ENCODE assay signal across 11 cellular contexts in the genomic region with DNA sequence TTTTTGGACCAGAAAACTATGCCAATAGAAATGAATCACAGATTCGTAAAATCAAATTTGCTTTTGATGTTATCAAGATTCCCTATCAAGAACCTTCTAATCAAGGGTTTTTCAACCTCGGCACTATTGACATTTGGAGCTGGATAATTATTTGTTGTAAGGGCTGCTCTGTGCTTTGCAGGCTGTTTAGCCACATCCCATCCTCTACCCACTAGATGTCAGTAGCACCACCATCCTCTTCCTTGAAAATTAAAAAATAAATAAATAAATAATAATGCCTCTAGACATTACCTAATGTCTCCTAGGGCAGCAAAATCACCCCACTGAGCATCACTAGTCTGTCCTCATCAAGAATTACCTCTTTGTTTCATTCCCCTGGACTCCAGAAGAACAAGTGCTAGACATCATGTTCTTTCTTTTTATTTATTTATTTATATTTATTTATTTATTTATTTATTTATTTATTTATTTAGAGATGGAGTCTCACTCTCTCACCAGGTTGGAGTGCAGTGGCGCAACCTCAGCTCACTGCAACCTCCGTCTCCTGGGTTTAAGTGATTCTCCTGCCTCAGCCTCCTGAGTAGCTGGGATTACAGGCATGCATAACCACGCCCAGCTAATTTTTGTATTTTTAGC.
DNase-seq lines count a peak whose midpoint lies in the region; ATAC-seq and TF ChIP-seq lines count a peak whose summit lies in the region.
"Had no signal": no experiment of that assay in that cellular context is flagged by ENCODE, and none has a peak within 500 bp of the region (broad histone marks: within the 10 kb centered on the region; RNA-seq: fewer than 3 reads in every experiment).

No MANE protein-coding gene starts in this region.

- TF ChIP-seq POLR2A in HCT116 (IDR thresholded peaks at IDR 0.05; ENCODE audit: borderline replicate concordance, extremely low read depth, insufficient read depth, insufficient read length) (no peak), adrenal gland (IDR thresholded peaks at IDR 0.05) (no peak), esophagus muscularis mucosa (IDR thresholded peaks at IDR 0.05; ENCODE audit: low read depth) (no peak)

- RAD21 ChIA-PET in HCT116 (lab: Charles Lee; ENCODE audit: low non-redundant PET in 1 of 2, low total read pairs in 2 of 2, uncharacterized antibody in 2 of 2, unreplicated experiment in 2 of 2), result interaction anchor here (0.6 to 1.4 kb wide), 2 partner anchors 56 to 57 kb away, joined by 5 to 6 read pairs; no protein-coding TSS in a partner anchor

- H3K9me2 ChIP-seq in HCT116 (ENCODE audit: insufficient read depth), result no peaks in the 10 kb centered on the region

- peak overlapping the region; percentile 17 for H3K4me2 ChIP-seq in HCT116 (ENCODE audit: low read length)

- in situ Hi-C loops in ACHN (cut with HindIII; ENCODE audit: low pct_ligation_motif_present, low pct_unique_long_range_greater_than_20kb, low sequenced_read_pairs), result no loop called here

- DNase-seq in ACHN, result peak; percentile 27
- peak; percentile 38 for DNase-seq in HCT116 (ENCODE audit: low read depth, low spot score)
- peak in 3 of 7 donors; percentile 6 to 22 (median 21) for DNase-seq in adrenal gland
- DNase-seq in iPS-NIHi11 (ENCODE audit: low spot score), result peak; percentile 14
- DNase-seq in esophagus muscularis mucosa (ENCODE audit: extremely low spot score), result no peak
- no peak for DNase-seq in SHP77 treated with DMSO at 0.1 percent for 48 hours (lab: John Stamatoyannopoulos, UW)
- no peak for DNase-seq in activated CD4-positive, alpha-beta T cell treated with anti-CD3 and anti-CD28 coated beads for 4 hours
- no peak for DNase-seq in effector CD4-positive, alpha-beta T cell
- DNase-seq: activated T-cell treated with anti-CD3 and anti-CD28 coated beads for 4 hours; CD4-positive, alpha-beta memory T cell; kidney had no signal

- CTCF ChIA-PET in HCT116 (lab: Charles Lee), result interaction anchor here (1.0 to 1.5 kb wide), 3 partner anchors 11 to 62 kb away, joined by 5 to 18 read pairs (median 10); no protein-coding TSS in a partner anchor

- H3K27me3 ChIP-seq in HCT116 (ENCODE audit: insufficient read depth, low read length) (no peaks in the 10 kb centered on the region), adrenal gland (no peaks in the 10 kb centered on the region), esophagus muscularis mucosa (no peaks in the 10 kb centered on the region)

- peak; percentile 95 for ATAC-seq in HCT116

- WGBS in adrenal gland, 4 donors, result 67 to 73% (median 71%) methylated on average over 5 of the region's 5 CpGs
- WGBS in esophagus muscularis mucosa, result 92% methylated on average over 5 of the region's 5 CpGs

- H4K20me1 ChIP-seq in HCT116 (ENCODE audit: insufficient read depth), result no peaks in the 10 kb centered on the region

- no peak for TF ChIP-seq EP300 in esophagus muscularis mucosa (IDR thresholded peaks at IDR 0.05)

- H2AFZ ChIP-seq in HCT116 (ENCODE audit: low read depth, low read length, poor library complexity, severe bottlenecking), result no peak overlapping the region

- no TSS peak for BruUV-seq in HCT116 (replicated peaks; lab: Mats Ljungman, UMichigan)

- no peaks in the 10 kb centered on the region for H3K4me1 ChIP-seq in HCT116 (ENCODE audit: control insufficient read depth in 1 of 2, insufficient read depth in 2 of 2, low read length in 2 of 2)
- H3K4me1 ChIP-seq in adrenal gland (replicated peaks in 1 of 2), result no peaks in the 10 kb centered on the region
- H3K4me1 ChIP-seq in esophagus muscularis mucosa, result no peaks in the 10 kb centered on the region

- H3K36me3 ChIP-seq in HCT116 (ENCODE audit: control insufficient read depth in 1 of 2, insufficient read depth in 2 of 2, low read length in 2 of 2) (no peaks in the 10 kb centered on the region), adrenal gland (replicated peaks in 1 of 2) (no peaks in the 10 kb centered on the region), esophagus muscularis mucosa (no peaks in the 10 kb centered on the region)

- TF ChIP-seq CTCF in HCT116 (IDR thresholded peaks at IDR 0.05 in 2 of 3, conservative IDR thresholded peaks at IDR 0.05 in 1 of 3; ENCODE audit: borderline replicate concordance in 1 of 3, insufficient read depth in 1 of 3, low read depth in 2 of 3, low read length in 2 of 3) (peak; percentile 41 to 57 (median 46); a peak in 5 of 6 replicates), adrenal gland (IDR thresholded peaks at IDR 0.05) (peak; percentile 16 to 46 (median 37)), esophagus muscularis mucosa (IDR thresholded peaks at IDR 0.05) (no peak)

- intact Hi-C loops in HCT116 (cut with micrococcal nuclease), result loop anchor here (1.0 kb wide), 1 partner anchor 57 kb away; no protein-coding TSS in a partner anchor
- intact Hi-C loops in adrenal gland (cut with DNase I), result no loop called here
- intact Hi-C loops in esophagus muscularis mucosa (cut with DNase I), result no loop called here

- POLR2A ChIA-PET in HCT116 (lab: Charles Lee), result interaction anchor here (1.2 kb wide), 1 partner anchor 11 kb away, joined by 3 read pairs; no protein-coding TSS in a partner anchor

- H3K79me2 ChIP-seq in HCT116 (ENCODE audit: insufficient read depth, low read length), result no peaks in the 10 kb centered on the region

- H3K9me3 ChIP-seq in HCT116 (ENCODE audit: control insufficient read depth in 1 of 2, insufficient read depth in 1 of 2, low read depth in 1 of 2, low read length in 2 of 2), result no peaks in the 10 kb centered on the region
- no peaks in the 10 kb centered on the region for H3K9me3 ChIP-seq in adrenal gland (replicated peaks in 1 of 3)
- no peaks in the 10 kb centered on the region for H3K9me3 ChIP-seq in esophagus muscularis mucosa

- TF ChIP-seq RAD21 in HCT116 (IDR thresholded peaks at IDR 0.05; ENCODE audit: low read depth), result peak; percentile 62

- H3K4me3 ChIP-seq in HCT116 (replicated peaks in 1 of 2; ENCODE audit: low read depth in 1 of 2, low read length in 2 of 2), result no peak overlapping the region
- H3K4me3 ChIP-seq in adrenal gland, result no peak overlapping the region
- H3K4me3 ChIP-seq in esophagus muscularis mucosa, result no peak overlapping the region

- no peak overlapping the region for H3K9ac ChIP-seq in HCT116 (ENCODE audit: low read length)

- no peak overlapping the region for H3K27ac ChIP-seq in HCT116 (ENCODE audit: low read depth, low read length)
- H3K27ac ChIP-seq in adrenal gland, result no peak overlapping the region
- no peak overlapping the region for H3K27ac ChIP-seq in esophagus muscularis mucosa (replicated peaks in 1 of 4)

TF ChIP-seq in HCT116, 20 proteins besides CTCF, POLR2A, EP300 and RAD21:
- TF ChIP-seq ZFX (IDR thresholded peaks at IDR 0.05), result no peak
- TF ChIP-seq, protein P1, sequence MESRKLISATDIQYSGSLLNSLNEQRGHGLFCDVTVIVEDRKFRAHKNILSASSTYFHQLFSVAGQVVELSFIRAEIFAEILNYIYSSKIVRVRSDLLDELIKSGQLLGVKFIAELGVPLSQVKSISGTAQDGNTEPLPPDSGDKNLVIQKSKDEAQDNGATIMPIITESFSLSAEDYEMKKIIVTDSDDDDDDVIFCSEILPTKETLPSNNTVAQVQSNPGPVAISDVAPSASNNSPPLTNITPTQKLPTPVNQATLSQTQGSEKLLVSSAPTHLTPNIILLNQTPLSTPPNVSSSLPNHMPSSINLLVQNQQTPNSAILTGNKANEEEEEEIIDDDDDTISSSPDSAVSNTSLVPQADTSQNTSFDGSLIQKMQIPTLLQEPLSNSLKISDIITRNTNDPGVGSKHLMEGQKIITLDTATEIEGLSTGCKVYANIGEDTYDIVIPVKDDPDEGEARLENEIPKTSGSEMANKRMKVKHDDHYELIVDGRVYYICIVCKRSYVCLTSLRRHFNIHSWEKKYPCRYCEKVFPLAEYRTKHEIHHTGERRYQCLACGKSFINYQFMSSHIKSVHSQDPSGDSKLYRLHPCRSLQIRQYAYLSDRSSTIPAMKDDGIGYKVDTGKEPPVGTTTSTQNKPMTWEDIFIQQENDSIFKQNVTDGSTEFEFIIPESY (IDR thresholded peaks at IDR 0.05; ENCODE audit: extremely low read depth, insufficient replicate concordance, low read length), result no peak
- TF ChIP-seq TCF7L2 (IDR thresholded peaks at IDR 0.05; ENCODE audit: borderline replicate concordance, extremely low read depth, insufficient read depth, insufficient read length), result no peak
- TF ChIP-seq FOSL1 (IDR thresholded peaks at IDR 0.05; ENCODE audit: low read depth), result no peak
- no peak for TF ChIP-seq SIN3A (IDR thresholded peaks at IDR 0.05; ENCODE audit: low read depth)
- TF ChIP-seq ZNF274 (IDR thresholded peaks at IDR 0.05; ENCODE audit: low read depth, low read length), result no peak
- no peak for TF ChIP-seq POLR2AphosphoS5 (IDR thresholded peaks at IDR 0.05; ENCODE audit: low read depth, low read length)
- TF ChIP-seq, protein P2, sequence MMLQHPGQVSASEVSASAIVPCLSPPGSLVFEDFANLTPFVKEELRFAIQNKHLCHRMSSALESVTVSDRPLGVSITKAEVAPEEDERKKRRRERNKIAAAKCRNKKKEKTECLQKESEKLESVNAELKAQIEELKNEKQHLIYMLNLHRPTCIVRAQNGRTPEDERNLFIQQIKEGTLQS (IDR thresholded peaks at IDR 0.05), result no peak
- TF ChIP-seq EZH2phosphoT487 (IDR thresholded peaks at IDR 0.05; ENCODE audit: borderline replicate concordance), result no peak
- no peak for TF ChIP-seq EGR1 (IDR thresholded peaks at IDR 0.05; ENCODE audit: low read depth)
- no peak for TF ChIP-seq CBX3 (IDR thresholded peaks at IDR 0.05; ENCODE audit: low read depth)
- TF ChIP-seq CEBPB (IDR thresholded peaks at IDR 0.05; ENCODE audit: low read depth), result no peak
- TF ChIP-seq MAX (IDR thresholded peaks at IDR 0.05), result no peak
- no peak for TF ChIP-seq YY1 (IDR thresholded peaks at IDR 0.05; ENCODE audit: extremely low read depth, insufficient replicate concordance, low read depth, low read length)
- no peak for TF ChIP-seq ELF1 (IDR thresholded peaks at IDR 0.05; ENCODE audit: borderline replicate concordance, low read depth)

Comparison
In these comparisons a context has a peak if more than half of its experiments do, and no peak if none do; other contexts are left out.
1. DNase-seq: peak in ACHN (single experiment), HCT116 (single experiment) and iPS-NIHi11 (single experiment); none in esophagus muscularis mucosa (single experiment), SHP77 treated with DMSO at 0.1 percent for 48 hours (single experiment), activated CD4-positive, alpha-beta T cell treated with anti-CD3 and anti-CD28 coated beads for 4 hours (0 of 2) and effector CD4-positive, alpha-beta T cell (single experiment).
2. CTCF ChIP-seq: peak in HCT116 (3 of 3) and adrenal gland (6 of 6); none in esophagus muscularis mucosa (0 of 3).